ENCODE assay signal across 8 cellular contexts in the genomic region with DNA sequence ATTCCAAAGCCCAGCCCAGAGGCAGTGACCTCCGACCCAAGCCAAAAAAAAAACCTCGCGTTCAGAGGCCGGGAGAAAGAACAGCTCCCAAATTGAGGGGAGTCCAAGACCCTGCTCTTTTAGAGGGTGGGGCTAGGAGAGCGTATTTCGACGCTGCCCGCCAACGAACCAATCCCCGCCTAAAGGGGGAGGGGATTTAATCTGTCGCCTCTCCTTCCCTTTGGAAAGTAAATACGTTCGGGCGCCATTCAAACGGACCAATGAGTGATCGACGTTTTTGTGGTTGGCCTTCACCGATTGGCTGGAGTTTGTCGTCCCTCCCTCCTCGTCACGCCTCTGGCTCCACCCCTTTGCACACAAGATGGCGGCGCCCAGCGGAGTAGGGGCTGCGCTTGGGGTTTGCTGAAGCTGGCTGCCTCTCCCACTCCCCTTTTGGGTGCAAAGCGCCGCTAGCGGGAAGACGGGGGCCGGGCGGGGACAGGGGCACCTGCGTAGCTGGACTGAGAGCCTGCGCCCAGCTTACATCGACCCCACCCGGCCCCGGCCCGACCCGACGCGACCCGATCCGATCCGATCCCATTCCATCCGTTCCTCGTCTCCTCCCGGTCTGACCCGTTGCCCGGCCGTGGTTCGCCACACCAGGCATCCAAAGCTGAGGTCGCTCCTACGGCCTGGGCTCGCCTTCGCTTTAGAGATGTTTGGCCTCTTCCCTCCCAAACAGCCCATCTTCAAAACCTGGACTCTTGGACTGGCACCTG. TPM values are rescaled to one million over a fixed set of nuclear protein-coding genes. Genes with fewer than 3 reads are reported as not detected.
DNase-seq lines count a peak whose midpoint lies in the region; ATAC-seq and TF ChIP-seq lines count a peak whose summit lies in the region.

Gene RNF26 (plus strand): TSS at position 355 of the 758 bp plus-strand sequence. CDS start 596 bp downstream, outside the sequence.

- peaks cover 40% of the 10 kb centered on the region for H3K4me1 ChIP-seq in Panc1 (ENCODE audit: control insufficient read depth, insufficient read depth, low read length)
- H3K4me1 ChIP-seq in muscle layer of colon (ENCODE audit: insufficient read depth, low read length): peaks cover 33% of the 10 kb centered on the region

- POLR2A ChIA-PET in Panc1 (lab: Charles Lee): interaction anchor here (0.6 kb wide), 1 partner anchor 301 kb away, joined by 10 read pairs; no protein-coding TSS in a partner anchor

- no peaks in the 10 kb centered on the region for H3K9me3 ChIP-seq in Panc1 (ENCODE audit: control insufficient read depth, insufficient read depth, low read depth, low read length)
- H3K9me3 ChIP-seq in muscle layer of colon (ENCODE audit: low read length): no peaks in the 10 kb centered on the region

- intact Hi-C loops in Panc1 (cut with micrococcal nuclease; ENCODE audit: unreplicated experiment): no loop called here

- no peaks in the 10 kb centered on the region for H3K36me3 ChIP-seq in Panc1 (ENCODE audit: control insufficient read depth, insufficient read depth, low read length)
- H3K36me3 ChIP-seq in muscle layer of colon (ENCODE audit: insufficient read depth, low read length): peaks cover 8% of the 10 kb centered on the region

- in situ Hi-C loops in Panc1 (cut with HindIII; ENCODE audit: low pct_unique_long_range_greater_than_20kb, low sequenced_read_pairs): no loop called here

- DNase-seq in DMS53 (lab: John Stamatoyannopoulos, UW): peak; percentile 98
- DNase-seq in KG1 (lab: John Stamatoyannopoulos, UW): peak; percentile 99
- peak; percentile 94 for DNase-seq in Panc1 (ENCODE audit: low read depth, low spot score)
- peak; percentile 94 to 95 for DNase-seq in activated T-cell treated with anti-CD3 and anti-CD28 coated beads, Interleukin-2, amount 50 U/mL, for 48 hours
- peak; percentile 86 for DNase-seq in stimulated activated CD8-positive, alpha-beta memory T cell treated with anti-CD3 and anti-CD28 coated beads, Interleukin-7, amount 100 ng/mL, for 24 hours (ENCODE audit: low read depth)

- BruUV-seq in Panc1 (replicated peaks; lab: Mats Ljungman, UMichigan): TSS peak; percentile 91

- ATAC-seq in GM21723 (IDR thresholded peaks at IDR 0.05; ENCODE audit: unreplicated experiment) (peak; percentile 87), Panc1 (peak; percentile 85), esophagus mucosa (peak; percentile 95)

- no peaks in the 10 kb centered on the region for H3K27me3 ChIP-seq in Panc1 (ENCODE audit: control insufficient read depth, insufficient read depth, low read length)
- peaks cover 0 to under 1% of the 10 kb centered on the region in 2 donors for H3K27me3 ChIP-seq in muscle layer of colon (ENCODE audit: control insufficient read depth in 1 of 2, insufficient read depth in 2 of 2, low read length in 2 of 2)

- no peak for TF ChIP-seq CTCF in Panc1 (IDR thresholded peaks at IDR 0.05)

- peak within 1 kb of the TSS; percentile 71 for H3K9ac ChIP-seq in muscle layer of colon (ENCODE audit: low read length)

- CTCF ChIA-PET in Panc1 (lab: Charles Lee): interaction anchor here (0.5 to 2.1 kb wide), 5 partner anchors 10 to 344 kb away, joined by 3 to 6 read pairs (median 3); no protein-coding TSS in a partner anchor

- H3K4me3 ChIP-seq in Panc1 (ENCODE audit: low read depth in 2 of 2, low read length in 2 of 2): peak within 1 kb of the TSS; percentile 84 to 95
- peak within 1 kb of the TSS; percentile 53 to 86 for H3K4me3 ChIP-seq in muscle layer of colon (ENCODE audit: low read depth in 1 of 2, low read length in 2 of 2)

- H3K27ac ChIP-seq in Panc1 (ENCODE audit: low read length) (peak within 1 kb of the TSS; percentile 98), muscle layer of colon (ENCODE audit: low read depth, low read length) (peak within 1 kb of the TSS; percentile 62)

RNA-seq across cellular contexts. Expression of gene RNF26, which starts in this region (rescaled TPM):
- total RNA-seq in Panc1 (2021; ENCODE audit: unreplicated experiment) (69.0 TPM), esophagus mucosa (22.2 TPM)
- polyA plus RNA-seq in Panc1 (2012; ENCODE audit: insufficient read length): 58.5 TPM

Comparison
In these comparisons a context has a peak if more than half of its experiments do, and no peak if none do; other contexts are left out.
1. Peak in every context shown above with its lines: DNase-seq, ATAC-seq, H3K4me3 ChIP-seq and H3K27ac ChIP-seq.